Comparison of ENCODE assay signal across 16 cellular contexts in genomic region chr10:3757250-3757637, GRCh38. TPM values are rescaled to one million over a fixed set of nuclear protein-coding genes. Genes with fewer than 3 reads are reported as not detected.
DNase-seq lines count a peak whose midpoint lies in the region; ATAC-seq and TF ChIP-seq lines count a peak whose summit lies in the region.
"Had no signal": no experiment of that assay in that cellular context is flagged by ENCODE, and none has a peak within 500 bp of the region (broad histone marks: within the 10 kb centered on the region; RNA-seq: fewer than 3 reads in every experiment).

No MANE protein-coding gene starts in this region.

- 91 to 98% (median 97%) methylated on average over 7 of the region's 7 CpGs for WGBS in heart left ventricle, 4 donors

- POLR2A ChIA-PET in activated CD4-positive, alpha-beta T cell treated with anti-CD3 and anti-CD28 coated beads for 36 hours (lab: Charles Lee) = interaction anchor here (0.8 to 2.1 kb wide), 8 partner anchors 17 to 213 kb away, joined by 4 to 20 read pairs (median 12); partner anchors contain the start of gene KLF6
- POLR2A ChIA-PET in T-cell (lab: Charles Lee) = interaction anchor here (0.7 to 1.9 kb wide), 7 partner anchors 17 to 53 kb away, joined by 3 to 18 read pairs (median 8); partner anchors contain the start of gene KLF6 (in 1 of the 2)

- H3K27me3 Mint-ChIP-seq in activated CD4-positive, alpha-beta T cell treated with anti-CD3 and anti-CD28 coated beads for 36 hours = no peaks in the 10 kb centered on the region
- peaks cover 0 to 4% of the 10 kb centered on the region in 2 donors for H3K27me3 Mint-ChIP-seq in T-cell
- no peaks in the 10 kb centered on the region for H3K27me3 Mint-ChIP-seq in stimulated activated naive B cell treated with anti-CD40 and anti-IgM and Interleukin-4, amounts not matched to agents 10 μg/mL and 1 μg/mL and 100 μg/mL, for 72 hours
- H3K27me3 Mint-ChIP-seq: dendritic cell treated with granulocyte-macrophage colony-stimulating factor and Interleukin-4, amounts not matched to agents 40 ng/mL and 50 ng/mL, for 4 days; naive B cell had no signal

- intact Hi-C loops in activated CD4-positive, alpha-beta T cell treated with anti-CD3 and anti-CD28 coated beads for 36 hours (cut with DNase I, micrococcal nuclease) = loop anchor here (1.0 to 5.0 kb wide), 8 partner anchors 17 to 895 kb away; no protein-coding TSS in a partner anchor
- intact Hi-C loops in heart left ventricle (cut with DNase I) = no loop called here

- TF ChIP-seq POLR2A in heart left ventricle (IDR thresholded peaks at IDR 0.05) = no peak

- peaks cover 74% of the 10 kb centered on the region for H3K4me1 Mint-ChIP-seq in activated CD4-positive, alpha-beta T cell treated with anti-CD3 and anti-CD28 coated beads for 36 hours
- peaks cover 31 to 72% (median 61%) of the 10 kb centered on the region in 3 donors for H3K4me1 Mint-ChIP-seq in T-cell
- H3K4me1 Mint-ChIP-seq in stimulated activated naive B cell treated with anti-CD40 and anti-IgM and Interleukin-4, amounts not matched to agents 10 μg/mL and 1 μg/mL and 100 μg/mL, for 72 hours = peaks cover 48 to 73% of the 10 kb centered on the region in 2 donors

- CTCF ChIA-PET in activated CD4-positive, alpha-beta T cell treated with anti-CD3 and anti-CD28 coated beads for 36 hours (lab: Charles Lee) = interaction anchor here (0.6 to 1.0 kb wide), 4 partner anchors 15 to 564 kb away, joined by 3 to 4 read pairs (median 3); no protein-coding TSS in a partner anchor
- CTCF ChIA-PET in T-cell (lab: Charles Lee) = interaction anchor here in 1 of 2 donors (0.6 kb wide), 1 partner anchor 17 kb away, joined by 4 read pairs; no protein-coding TSS in a partner anchor

- peak; percentile 10 for ATAC-seq in activated CD4-positive, alpha-beta T cell treated with anti-CD3 and anti-CD28 coated beads for 36 hours
- ATAC-seq in T-cell (replicated peaks in 1 of 4) (peak in 3 of 4 experiments; percentile 12 to 22 (median 19)), HG03097 (IDR thresholded peaks at IDR 0.05; ENCODE audit: low FRiP score, unreplicated experiment) (no peak), heart left ventricle (no peak)
- peak; percentile 14 to 42 for ATAC-seq in stimulated activated naive B cell treated with anti-CD40 and anti-IgM and Interleukin-4, amounts not matched to agents 10 μg/mL and 1 μg/mL and 100 μg/mL, for 72 hours (replicated peaks)
- ATAC-seq: HepG2 had no signal

- peak; percentile 39 for DNase-seq in activated CD4-positive, alpha-beta T cell treated with anti-CD3 and anti-CD28 coated beads for 36 hours
- DNase-seq in activated CD4-positive, alpha-beta T cell treated with anti-CD3 and anti-CD28 coated beads, Interleukin-2, amount 50 U/mL, for 48 hours = no peak
- DNase-seq in T-cell (no peak), heart left ventricle (no peak), RKO (ENCODE audit: low spot score) (no peak)
- no peak for DNase-seq in effector memory CD4-positive, alpha-beta T cell
- no peak for DNase-seq in stimulated activated naive B cell treated with anti-CD40 and anti-IgM and Interleukin-4, amounts not matched to agents 10 μg/mL and 1 μg/mL and 100 μg/mL, for 72 hours
- DNase-seq: amniotic stem cell, foreskin melanocyte, GOT3, naive B cell, NCI-H1436 treated with DMSO at 0.1 percent for 48 hours, NCI-H526 had no signal

- H3K27me3 ChIP-seq in effector memory CD4-positive, alpha-beta T cell (replicated peaks; ENCODE audit: control insufficient read depth, insufficient read depth, low read length, poor library complexity, severe bottlenecking) = no peaks in the 10 kb centered on the region
- H3K27me3 ChIP-seq in heart left ventricle = no peaks in the 10 kb centered on the region

- H3K27ac ChIP-seq in effector memory CD4-positive, alpha-beta T cell (ENCODE audit: insufficient read depth, low read length, poor library complexity, severe bottlenecking) = peak overlapping the region; percentile 85
- H3K27ac ChIP-seq in heart left ventricle = peak overlapping the region in 2 of 12 donors; percentile 77 to 82

- TF ChIP-seq CTCF in heart left ventricle (IDR thresholded peaks at IDR 0.05) = no peak

- peaks cover 6% of the 10 kb centered on the region for H3K36me3 Mint-ChIP-seq in activated CD4-positive, alpha-beta T cell treated with anti-CD3 and anti-CD28 coated beads for 36 hours (ENCODE audit: low read depth)
- H3K36me3 Mint-ChIP-seq in T-cell = no peaks in the 10 kb centered on the region
- H3K36me3 Mint-ChIP-seq in stimulated activated naive B cell treated with anti-CD40 and anti-IgM and Interleukin-4, amounts not matched to agents 10 μg/mL and 1 μg/mL and 100 μg/mL, for 72 hours = peaks cover 3 to 18% of the 10 kb centered on the region in 2 donors

- H3K9me3 ChIP-seq in effector memory CD4-positive, alpha-beta T cell (ENCODE audit: control insufficient read depth, low read length) = no peaks in the 10 kb centered on the region
- no peaks in the 10 kb centered on the region for H3K9me3 ChIP-seq in heart left ventricle

- peaks cover 5% of the 10 kb centered on the region for H3K9me3 Mint-ChIP-seq in activated CD4-positive, alpha-beta T cell treated with anti-CD3 and anti-CD28 coated beads for 36 hours (ENCODE audit: low read depth)
- no peaks in the 10 kb centered on the region for H3K9me3 Mint-ChIP-seq in T-cell
- H3K9me3 Mint-ChIP-seq in stimulated activated naive B cell treated with anti-CD40 and anti-IgM and Interleukin-4, amounts not matched to agents 10 μg/mL and 1 μg/mL and 100 μg/mL, for 72 hours = peaks cover 11 to 12% of the 10 kb centered on the region in 2 donors

- H3K4me3 Mint-ChIP-seq in activated CD4-positive, alpha-beta T cell treated with anti-CD3 and anti-CD28 coated beads for 36 hours = peak overlapping the region; percentile 66
- H3K4me3 Mint-ChIP-seq in T-cell = peak overlapping the region; percentile 37 to 64 (median 59)
- H3K4me3 Mint-ChIP-seq in stimulated activated naive B cell treated with anti-CD40 and anti-IgM and Interleukin-4, amounts not matched to agents 10 μg/mL and 1 μg/mL and 100 μg/mL, for 72 hours = peak overlapping the region; percentile 74 to 76
- H3K4me3 Mint-ChIP-seq: dendritic cell treated with granulocyte-macrophage colony-stimulating factor and Interleukin-4, amounts not matched to agents 40 ng/mL and 50 ng/mL, for 4 days had no signal

- no peak overlapping the region for H3K4me3 ChIP-seq in effector memory CD4-positive, alpha-beta T cell (ENCODE audit: insufficient read depth, low read depth, low read length, poor library complexity, severe bottlenecking)
- H3K4me3 ChIP-seq in heart left ventricle = no peak overlapping the region

- H3K36me3 ChIP-seq in effector memory CD4-positive, alpha-beta T cell (ENCODE audit: control insufficient read depth, insufficient read depth, low read length) = no peaks in the 10 kb centered on the region
- no peaks in the 10 kb centered on the region for H3K36me3 ChIP-seq in heart left ventricle

- peaks cover 49% of the 10 kb centered on the region for H3K4me1 ChIP-seq in effector memory CD4-positive, alpha-beta T cell (ENCODE audit: control insufficient read depth, insufficient read depth, low read length, poor library complexity, severe bottlenecking)
- H3K4me1 ChIP-seq in heart left ventricle = peaks cover 0 to 63% (median 18%) of the 10 kb centered on the region in 12 donors

- peak overlapping the region; percentile 99 for H3K27ac Mint-ChIP-seq in activated CD4-positive, alpha-beta T cell treated with anti-CD3 and anti-CD28 coated beads for 36 hours
- H3K27ac Mint-ChIP-seq in T-cell = peak overlapping the region; percentile 96 to 98
- H3K27ac Mint-ChIP-seq in stimulated activated naive B cell treated with anti-CD40 and anti-IgM and Interleukin-4, amounts not matched to agents 10 μg/mL and 1 μg/mL and 100 μg/mL, for 72 hours = peak overlapping the region; percentile 99

RNA-seq across cellular contexts. Expression of gene KLF6, which starts 27.8 kb away (rescaled TPM):
- 100 to 1,000 TPM; 107 to 114 TPM for total RNA-seq in activated CD4-positive, alpha-beta T cell treated with anti-CD3 and anti-CD28 coated beads for 36 hours
- total RNA-seq in T-cell (1,000 to 10,000 TPM in 1 of 5 donors, 100 to 1,000 TPM in 4; 285 to 1,180 (median 400) TPM), heart left ventricle (100 to 1,000 TPM in 1 of 9 donors, 10 to 100 TPM in 8; 22.6 to 106 (median 52.2) TPM)
- 10 to 100 TPM; 15.2 to 66.2 TPM for polyA plus RNA-seq in heart left ventricle

Comparison
In these comparisons a context has a peak if more than half of its experiments do, and no peak if none do; other contexts are left out.
1. ATAC-seq: peak in activated CD4-positive, alpha-beta T cell treated with anti-CD3 and anti-CD28 coated beads for 36 hours (single experiment), T-cell (3 of 4) and stimulated activated naive B cell treated with anti-CD40 and anti-IgM and Interleukin-4, amounts not matched to agents 10 μg/mL and 1 μg/mL and 100 μg/mL, for 72 hours (2 of 2); none in HG03097 (single experiment) and heart left ventricle (0 of 4).
2. intact Hi-C loops: an anchor here in activated CD4-positive, alpha-beta T cell treated with anti-CD3 and anti-CD28 coated beads for 36 hours (1.0 to 5.0 kb wide); none called in heart left ventricle.
3. Peak in every context shown above with its lines, with median percentiles within 50 percentile points of each other: H3K27ac Mint-ChIP-seq and H3K4me3 Mint-ChIP-seq.